Comparison of ENCODE assay signal across 20 cellular contexts in the genomic region with DNA sequence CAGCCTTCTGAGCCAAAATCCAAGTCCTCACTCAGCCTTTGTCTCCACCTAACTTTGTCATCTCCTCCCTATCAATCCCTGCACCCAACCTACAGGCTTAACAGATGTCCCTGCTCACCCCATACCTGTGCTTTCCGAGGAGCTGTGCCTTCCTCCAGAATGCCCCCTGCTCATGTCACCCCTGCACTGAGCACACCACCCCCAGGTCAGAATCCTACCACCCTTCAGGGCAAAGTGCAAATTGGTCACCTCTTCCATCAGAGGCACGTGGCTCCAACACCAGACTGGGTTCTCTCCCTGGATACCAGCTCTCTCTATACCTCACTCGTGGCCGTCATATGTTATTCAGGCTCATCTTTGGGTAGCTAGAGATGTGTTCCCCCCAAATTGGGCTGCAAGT.
"Had no signal": no experiment of that assay in that cellular context is flagged by ENCODE, and none has a peak within 500 bp of the region (broad histone marks: within the 10 kb centered on the region; RNA-seq: fewer than 3 reads in every experiment).

No MANE protein-coding gene starts in this region.

- H3K27ac Mint-ChIP-seq: immature natural killer cell, nephron, type B pancreatic cell had no signal

- H3K4me3 ChIP-seq: colonic mucosa, esophagus squamous epithelium, left lung, lung, right atrium auricular region, sigmoid colon, suprapubic skin, thyroid gland, uterus had no signal

- H3K36me3 ChIP-seq: colonic mucosa, esophagus squamous epithelium, left lung, right atrium auricular region, sigmoid colon, suprapubic skin, thyroid gland, uterus had no signal

- ATAC-seq: left lung had no signal

- H3K9me3 ChIP-seq: colonic mucosa, esophagus squamous epithelium, left lung, right atrium auricular region, sigmoid colon, suprapubic skin, thyroid gland, uterus had no signal

- FAIRE-seq: keratinocyte, small intestine had no signal

- H3K4me1 Mint-ChIP-seq: immature natural killer cell had no signal

- H3K4me3 Mint-ChIP-seq: immature natural killer cell, nephron, type B pancreatic cell had no signal

- H3K27me3 Mint-ChIP-seq: type B pancreatic cell had no signal

- H3K9me3 Mint-ChIP-seq: immature natural killer cell, naive B cell, nephron, type B pancreatic cell had no signal

- H3K27me3 ChIP-seq: colonic mucosa, esophagus squamous epithelium, left lung, right atrium auricular region, sigmoid colon, suprapubic skin, thyroid gland, uterus had no signal

- DNase-seq: colonic mucosa; dermis blood vessel endothelial cell; esophagus squamous epithelium; foreskin fibroblast; immature natural killer cell; left lung; mesenchymal stem cell; naive B cell; sigmoid colon; small intestine; stimulated activated CD4-positive, alpha-beta T cell treated with anti-CD3 and anti-CD28 coated beads, Interleukin-12 subunit alpha, Interleukin-12 subunit beta, amount 100 ng/mL, for 4 hours; stimulated activated naive CD4-positive, alpha-beta T cell treated with Interleukin-2 at 50 U/mL for 16 hours; thyroid gland; uterus had no signal

- H3K4me1 ChIP-seq: colonic mucosa, left lung, uterus had no signal

- H3K36me3 Mint-ChIP-seq: immature natural killer cell, naive B cell, type B pancreatic cell had no signal

- H3K27ac ChIP-seq: colonic mucosa, esophagus squamous epithelium, left lung, right atrium auricular region, sigmoid colon, thyroid gland, uterus had no signal
